ENCODE assay signal across 1 cellular context in the genomic region with DNA sequence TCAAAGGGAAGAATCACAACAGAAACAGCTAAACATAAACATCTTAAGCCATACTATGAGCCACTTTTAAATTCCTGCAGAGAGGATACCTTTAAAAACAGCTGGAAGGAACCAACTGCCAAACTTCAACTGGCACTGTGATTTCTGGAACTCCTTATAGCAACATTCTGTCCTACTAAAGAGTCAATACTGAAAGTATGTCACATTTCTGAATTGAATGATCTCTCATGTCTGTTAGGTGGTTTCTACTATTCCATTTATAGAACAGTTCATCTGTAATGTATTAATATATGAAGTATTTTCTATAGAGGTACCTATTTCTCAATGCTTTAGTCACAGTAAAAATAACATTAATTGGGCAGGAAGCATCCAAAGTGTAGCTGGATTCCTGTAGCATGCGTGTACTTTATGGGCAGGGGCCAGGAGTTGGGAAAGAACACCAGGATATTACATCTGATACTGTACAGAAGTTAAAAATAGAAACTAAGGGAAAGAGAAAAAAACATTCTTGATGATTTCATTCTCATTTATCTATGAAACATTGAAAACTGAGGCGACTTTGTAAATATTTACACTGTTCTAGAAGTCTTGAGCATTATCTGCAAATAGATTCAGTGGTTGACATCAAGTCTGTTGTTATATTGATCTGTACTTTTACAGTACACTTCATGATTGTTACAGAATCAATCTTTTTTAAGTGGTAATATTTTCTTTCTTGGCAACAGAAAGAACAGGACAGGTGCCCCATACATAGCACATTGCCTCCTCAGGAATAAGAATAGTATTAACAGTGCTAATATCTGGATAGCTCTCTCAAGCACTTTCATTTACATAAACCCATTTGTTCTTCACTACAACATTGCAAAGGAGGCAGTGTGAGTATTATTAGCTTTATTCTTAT.
A peak's percentile ranks its signal among the peaks of the same experiment; 100 is the strongest.
TF ChIP-seq lines count a peak whose summit lies in the region.

No MANE protein-coding gene starts in this region.

TF ChIP-seq in HepG2, 621 proteins besides CTCF, POLR2A, EP300 and RAD21 (continued from another document):
- TF ChIP-seq, protein P1, sequence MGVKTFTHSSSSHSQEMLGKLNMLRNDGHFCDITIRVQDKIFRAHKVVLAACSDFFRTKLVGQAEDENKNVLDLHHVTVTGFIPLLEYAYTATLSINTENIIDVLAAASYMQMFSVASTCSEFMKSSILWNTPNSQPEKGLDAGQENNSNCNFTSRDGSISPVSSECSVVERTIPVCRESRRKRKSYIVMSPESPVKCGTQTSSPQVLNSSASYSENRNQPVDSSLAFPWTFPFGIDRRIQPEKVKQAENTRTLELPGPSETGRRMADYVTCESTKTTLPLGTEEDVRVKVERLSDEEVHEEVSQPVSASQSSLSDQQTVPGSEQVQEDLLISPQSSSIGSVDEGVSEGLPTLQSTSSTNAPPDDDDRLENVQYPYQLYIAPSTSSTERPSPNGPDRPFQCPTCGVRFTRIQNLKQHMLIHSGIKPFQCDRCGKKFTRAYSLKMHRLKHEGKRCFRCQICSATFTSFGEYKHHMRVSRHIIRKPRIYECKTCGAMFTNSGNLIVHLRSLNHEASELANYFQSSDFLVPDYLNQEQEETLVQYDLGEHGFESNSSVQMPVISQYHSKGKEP (CRISPR knock-in tag; IDR thresholded peaks at IDR 0.05) = no peak
- TF ChIP-seq PAXIP1 (CRISPR knock-in tag; conservative IDR thresholded peaks at IDR 0.05) (0 out of 2 replicates have a peak, but pooled peaks have one; percentile 14), SP5 (CRISPR knock-in tag; IDR thresholded peaks at IDR 0.05; ENCODE audit: borderline replicate concordance, low read depth) (no peak), FOXP1 (IDR thresholded peaks at IDR 0.05) (no peak), FOXP1 (CRISPR knock-in tag; IDR thresholded peaks at IDR 0.05) (peak; percentile 17; the same call in 1 of the 2 replicates), ZNF83 (CRISPR knock-in tag; IDR thresholded peaks at IDR 0.05; ENCODE audit: borderline replicate concordance) (no peak), GABPB1 (CRISPR knock-in tag; IDR thresholded peaks at IDR 0.05) (peak; percentile 31; the same call in 1 of the 2 replicates), HDAC2 (CRISPR knock-in tag; IDR thresholded peaks at IDR 0.05) (no peak), ZHX1 (CRISPR knock-in tag; IDR thresholded peaks at IDR 0.05; ENCODE audit: low read depth) (no peak), KAT2B (IDR thresholded peaks at IDR 0.05; ENCODE audit: borderline replicate concordance, low read depth, low read length) (peak; percentile 54; the same call in 1 of the 2 replicates), HMG20A (CRISPR knock-in tag; IDR thresholded peaks at IDR 0.05; ENCODE audit: borderline replicate concordance) (peak; percentile 70; the same call in 1 of the 2 replicates), DZIP1 (CRISPR knock-in tag; IDR thresholded peaks at IDR 0.05) (no peak), ELF3 (CRISPR knock-in tag; IDR thresholded peaks at IDR 0.05) (0 out of 2 replicates have a peak, but pooled peaks have one; percentile 28), ZNF747 (CRISPR knock-in tag; IDR thresholded peaks at IDR 0.05; ENCODE audit: borderline replicate concordance) (no peak), KLF13 (CRISPR knock-in tag; IDR thresholded peaks at IDR 0.05) (no peak), TEAD3 (CRISPR knock-in tag; optimal IDR thresholded peaks at IDR 0.05; ENCODE audit: borderline replicate concordance) (no peak), GPN1 (CRISPR knock-in tag; IDR thresholded peaks at IDR 0.05; ENCODE audit: borderline replicate concordance) (no peak), ZGPAT (CRISPR knock-in tag; IDR thresholded peaks at IDR 0.05) (0 out of 2 replicates have a peak, but pooled peaks have one; percentile 18), ZNF468 (CRISPR knock-in tag; IDR thresholded peaks at IDR 0.05) (no peak), ETV5 (CRISPR knock-in tag; IDR thresholded peaks at IDR 0.05; ENCODE audit: borderline replicate concordance) (peak; percentile 31; the same call in 1 of the 2 replicates), SOX6 (IDR thresholded peaks at IDR 0.05) (no peak), SOX6 (CRISPR knock-in tag; IDR thresholded peaks at IDR 0.05) (peak; percentile 41; the same call in 1 of the 2 replicates), FOSL2 (CRISPR knock-in tag; IDR thresholded peaks at IDR 0.05) (peak; percentile 93), CEBPG (CRISPR knock-in tag; IDR thresholded peaks at IDR 0.05) (peak; percentile 77), FOXA3 (CRISPR knock-in tag; IDR thresholded peaks at IDR 0.05) (peak; percentile 56)
- TF ChIP-seq, protein P2, sequence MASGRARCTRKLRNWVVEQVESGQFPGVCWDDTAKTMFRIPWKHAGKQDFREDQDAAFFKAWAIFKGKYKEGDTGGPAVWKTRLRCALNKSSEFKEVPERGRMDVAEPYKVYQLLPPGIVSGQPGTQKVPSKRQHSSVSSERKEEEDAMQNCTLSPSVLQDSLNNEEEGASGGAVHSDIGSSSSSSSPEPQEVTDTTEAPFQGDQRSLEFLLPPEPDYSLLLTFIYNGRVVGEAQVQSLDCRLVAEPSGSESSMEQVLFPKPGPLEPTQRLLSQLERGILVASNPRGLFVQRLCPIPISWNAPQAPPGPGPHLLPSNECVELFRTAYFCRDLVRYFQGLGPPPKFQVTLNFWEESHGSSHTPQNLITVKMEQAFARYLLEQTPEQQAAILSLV (CRISPR knock-in tag; IDR thresholded peaks at IDR 0.05; ENCODE audit: borderline replicate concordance) = no peak
- TF ChIP-seq, protein P3, sequence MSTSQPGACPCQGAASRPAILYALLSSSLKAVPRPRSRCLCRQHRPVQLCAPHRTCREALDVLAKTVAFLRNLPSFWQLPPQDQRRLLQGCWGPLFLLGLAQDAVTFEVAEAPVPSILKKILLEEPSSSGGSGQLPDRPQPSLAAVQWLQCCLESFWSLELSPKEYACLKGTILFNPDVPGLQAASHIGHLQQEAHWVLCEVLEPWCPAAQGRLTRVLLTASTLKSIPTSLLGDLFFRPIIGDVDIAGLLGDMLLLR (CRISPR knock-in tag; IDR thresholded peaks at IDR 0.05) = no peak
